13 cellular contexts compared by ENCODE assay signal in the genomic region with DNA sequence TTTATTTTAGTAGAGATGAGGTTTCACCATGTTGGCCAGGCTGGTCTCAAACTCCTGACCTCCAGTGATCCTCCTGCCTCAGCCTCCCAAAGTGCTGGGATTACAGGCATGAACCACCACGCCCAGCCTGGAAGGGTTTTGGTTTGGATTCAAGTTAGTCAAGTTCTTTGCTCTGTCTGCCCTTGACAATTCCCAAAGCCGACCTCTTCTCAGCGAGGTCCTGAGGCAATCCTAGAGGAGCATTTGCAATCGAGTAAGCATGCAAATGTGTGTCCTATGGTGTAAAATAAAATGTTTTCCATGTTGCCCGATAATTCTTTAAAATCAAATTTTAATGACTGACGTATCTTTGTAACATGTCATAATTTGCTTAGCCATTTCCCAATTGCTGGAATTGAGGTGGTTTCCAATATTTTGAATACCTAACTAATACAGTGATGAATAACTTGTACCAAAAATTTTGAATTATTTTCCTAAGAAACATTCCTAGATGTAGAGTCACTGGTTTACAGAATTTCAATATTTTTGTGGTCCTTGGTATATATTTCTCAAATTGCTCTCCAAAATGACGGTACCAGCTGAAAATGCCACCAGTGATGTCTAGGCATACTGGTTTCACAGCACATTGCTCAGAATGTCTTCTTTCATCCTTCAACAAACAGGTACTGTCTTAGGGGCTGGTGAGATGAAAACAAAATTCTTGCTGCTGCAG. TPM values are rescaled to one million over a fixed set of nuclear protein-coding genes. Genes with fewer than 3 reads are reported as not detected.
DNase-seq lines count a peak whose midpoint lies in the region; ATAC-seq and TF ChIP-seq lines count a peak whose summit lies in the region.
"Had no signal": no experiment of that assay in that cellular context is flagged by ENCODE, and none has a peak within 500 bp of the region (broad histone marks: within the 10 kb centered on the region; RNA-seq: fewer than 3 reads in every experiment).

No MANE protein-coding gene starts in this region.

- peaks cover 29% of the 10 kb centered on the region for H3K4me1 ChIP-seq in ACC112 (ENCODE audit: control insufficient read depth, insufficient read depth, low read length, unreplicated experiment)
- H3K4me1 ChIP-seq: BLaER1 had no signal

- DNase-seq in HS-5 (ENCODE audit: low read depth) (peak; percentile 26), dedifferentiated amniotic fluid mesenchymal stem cell (ENCODE audit: extremely low spot score) (peak; percentile 51), HT-29 (ENCODE audit: low spot score) (no peak), glomerular visceral epithelial cell (ENCODE audit: extremely low spot score) (no peak), NCI-H2029 (lab: John Stamatoyannopoulos, UW) (no peak), erythroblast (lab: John Stamatoyannopoulos, UW) (no peak)
- DNase-seq: KG1, naive B cell, NCI-H1930 had no signal

- H3K27ac ChIP-seq in ACC112 (ENCODE audit: low read depth, low read length) = peak overlapping the region; percentile 77
- H3K27ac ChIP-seq: BLaER1, GM23248 had no signal

- H3K36me3 ChIP-seq in ACC112 (ENCODE audit: insufficient read depth, low read length) = no peaks in the 10 kb centered on the region
- H3K36me3 ChIP-seq: BLaER1 had no signal

- no peaks in the 10 kb centered on the region for H3K27me3 ChIP-seq in ACC112 (ENCODE audit: insufficient read depth, low read length)
- H3K27me3 ChIP-seq: BLaER1 had no signal

- no peaks in the 10 kb centered on the region for H3K79me2 ChIP-seq in ACC112 (ENCODE audit: control insufficient read depth, insufficient read depth, low read length, unreplicated experiment)

- peak overlapping the region; percentile 12; the same call in 1 of the 2 replicates for H3K4me3 ChIP-seq in ACC112 (ENCODE audit: low read depth, low read length)
- H3K4me3 ChIP-seq: BLaER1, GM23248 had no signal

- TF ChIP-seq POLR2A in erythroblast (IDR thresholded peaks at IDR 0.05; ENCODE audit: low read length) = no peak

- ATAC-seq in GM19025 (IDR thresholded peaks at IDR 0.05; ENCODE audit: low read depth, unreplicated experiment) = peak; percentile 21

- peak overlapping the region; percentile 52 for H2AFZ ChIP-seq in ACC112 (ENCODE audit: low read length, unreplicated experiment)
- H2AFZ ChIP-seq: GM23248 had no signal

RNA-seq across cellular contexts. Expression of a gene that starts 38.7 kb away (rescaled TPM):
- 1.5 and 1.8 TPM in 2 replicates for total RNA-seq in HT-29 (2014; rRNA removed; shearing (Covaris generic))

RNA-seq across cellular contexts. Expression of a gene that starts 38.8 kb away (rescaled TPM):
- 1.1 and 3.1 TPM in 2 replicates for total RNA-seq in HT-29 (2014; rRNA removed; shearing (Covaris generic))

Comparison
In these comparisons a context has a peak if more than half of its experiments do, and no peak if none do; other contexts are left out.
1. DNase-seq: peak in HS-5 (single experiment) and dedifferentiated amniotic fluid mesenchymal stem cell (single experiment); none in HT-29 (single experiment), glomerular visceral epithelial cell (single experiment), NCI-H2029 (single experiment) and erythroblast (0 of 2).